In genomic region chr1:216914974-216915373, GRCh38 we compare ENCODE assay signal across 20 cellular contexts.
"Had no signal": no experiment of that assay in that cellular context is flagged by ENCODE, and none has a peak within 500 bp of the region (broad histone marks: within the 10 kb centered on the region; RNA-seq: fewer than 3 reads in every experiment).

No MANE protein-coding gene starts in this region.

- H3K36me3 ChIP-seq: gastroesophageal sphincter, neural progenitor cell, ovary, upper lobe of right lung had no signal

- FAIRE-seq: endothelial cell of umbilical vein, kidney had no signal

- H3K27me3 ChIP-seq: gastroesophageal sphincter, neural progenitor cell, ovary, testis, upper lobe of right lung had no signal

- H3K9me3 ChIP-seq: gastroesophageal sphincter, ovary, testis, upper lobe of right lung had no signal

- H3K4me1 ChIP-seq: gastroesophageal sphincter, neural progenitor cell, testis, upper lobe of right lung had no signal

- H3K4me3 ChIP-seq: coronary artery, gastroesophageal sphincter, neural progenitor cell, ovary, testis, upper lobe of right lung had no signal

- H3K27ac ChIP-seq: coronary artery, gastroesophageal sphincter, neural progenitor cell, ovary, testis, upper lobe of right lung, VCaP had no signal

- DNase-seq: activated CD4-positive, alpha-beta memory T cell treated with anti-CD3 and anti-CD28 coated beads, Interleukin-2, amount 10 ng/mL, durations not matched to agents 7 days and 5 days; activated CD4-positive, alpha-beta T cell treated with anti-CD3 and anti-CD28 coated beads for 36 hours; activated gamma-delta T cell; activated T-cell treated with anti-CD3 and anti-CD28 coated beads, Interleukin-2, amount 50 U/mL, for 48 hours; aorta; caudate nucleus; effector CD4-positive, alpha-beta T cell; kidney; left ventricle myocardium superior; ovary; stimulated activated CD4-positive, alpha-beta T cell treated with anti-CD3 and anti-CD28 coated beads, Interleukin-15, amount 100 ng/mL, for 24 hours; stimulated activated CD4-positive, alpha-beta T cell treated with anti-CD3 and anti-CD28 coated beads, Interleukin-4, amount 100 ng/mL, for 24 hours; stimulated activated naive CD8-positive, alpha-beta T cell treated with anti-CD3 and anti-CD28 coated beads, Interleukin-15, amount 100 ng/mL, for 72 hours; testis; upper lobe of right lung had no signal
